ENCODE assay signal across 18 cellular contexts in genomic region chr4:4869731-4870483, GRCh38. TPM values are rescaled to one million over a fixed set of nuclear protein-coding genes. Genes with fewer than 3 reads are reported as not detected.
DNase-seq lines count a peak whose midpoint lies in the region; ATAC-seq, FAIRE-seq and TF ChIP-seq lines count a peak whose summit lies in the region.
"Had no signal": no experiment of that assay in that cellular context is flagged by ENCODE, and none has a peak within 500 bp of the region (broad histone marks: within the 10 kb centered on the region; RNA-seq: fewer than 3 reads in every experiment).

No MANE protein-coding gene starts in this region.

- no peak overlapping the region for H2AFZ ChIP-seq in astrocyte (ENCODE audit: low read depth, low read length)

- H3K27ac ChIP-seq in astrocyte (ENCODE audit: low read depth, low read length) (no peak overlapping the region), mesodermal cell (ENCODE audit: low read depth, low read length, severe bottlenecking) (no peak overlapping the region)
- H3K27ac ChIP-seq: esophagus muscularis mucosa, Peyer's patch had no signal

- peaks cover 97% of the 10 kb centered on the region for H3K27me3 ChIP-seq in astrocyte (ENCODE audit: insufficient read depth, low read length)

- no peak overlapping the region for H3K9ac ChIP-seq in astrocyte (ENCODE audit: low read length)

- peak overlapping the region; percentile 56 for H3K4me2 ChIP-seq in astrocyte (ENCODE audit: low read length)

- no peak overlapping the region for H3K4me3 Mint-ChIP-seq in astrocyte (ENCODE audit: unreplicated experiment)

- DNase-seq in AG10803 (ENCODE audit: low read depth): no peak
- no peak for DNase-seq in astrocyte (ENCODE audit: low read depth)
- DNase-seq in GM19240 (ENCODE audit: insufficient read length, low spot score): no peak
- DNase-seq in NCI-H345 (lab: John Stamatoyannopoulos, UW): no peak
- DNase-seq in HT-29 (ENCODE audit: low spot score): no peak
- DNase-seq in H54 (ENCODE audit: insufficient read length, low spot score): no peak
- DNase-seq: activated CD8-positive, alpha-beta T cell treated with anti-CD3 and anti-CD28 coated beads, Interleukin-2, amount 10 ng/mL, durations not matched to agents 7 days and 5 days; activated naive CD4-positive, alpha-beta T cell treated with Interleukin-2 at 50 U/mL for 16 hours; C1 segment of cervical spinal cord; MV-4-11; Peyer's patch; stimulated activated CD4-positive, alpha-beta T cell treated with anti-CD3 and anti-CD28 coated beads, Interleukin-4, amount 100 ng/mL, for 1 hour; stimulated activated naive CD4-positive, alpha-beta T cell had no signal

- no peak for FAIRE-seq in astrocyte (lab: Jason Lieb, UNC)
- no peak for FAIRE-seq in H54 (lab: Jason Lieb, UNC)
- FAIRE-seq: G401.6, GM18507 had no signal

- peaks cover 4% of the 10 kb centered on the region for H3K36me3 Mint-ChIP-seq in astrocyte (ENCODE audit: low read depth, unreplicated experiment)

- peak overlapping the region; percentile 58 for H3K27ac Mint-ChIP-seq in astrocyte (ENCODE audit: unreplicated experiment)

- ATAC-seq in GM18868 (IDR thresholded peaks at IDR 0.05; ENCODE audit: unreplicated experiment): peak; percentile 35
- ATAC-seq: activated CD8-positive, alpha-beta T cell treated with anti-CD3 and anti-CD28 coated beads, Interleukin-2, amount 10 ng/mL, durations not matched to agents 7 days and 5 days had no signal

- H3K9me3 ChIP-seq in astrocyte (ENCODE audit: insufficient read depth, low read depth, low read length) (peaks cover 4% of the 10 kb centered on the region), mesodermal cell (ENCODE audit: control insufficient read depth, low read length) (no peaks in the 10 kb centered on the region)
- H3K9me3 ChIP-seq: esophagus muscularis mucosa had no signal

- TF ChIP-seq POLR2A in H54 (IDR thresholded peaks at IDR 0.05; ENCODE audit: low read depth, low read length): no peak

- H3K4me3 ChIP-seq in AG10803 (ENCODE audit: low read length) (peak overlapping the region; percentile 28), astrocyte (ENCODE audit: insufficient read depth, low read depth, low read length) (no peak overlapping the region), mesodermal cell (ENCODE audit: extremely low read depth, insufficient read depth, low read length, poor library complexity, severe bottlenecking) (peak overlapping the region; percentile 9)
- H3K4me3 ChIP-seq: esophagus muscularis mucosa, Peyer's patch had no signal

- H3K4me1 ChIP-seq in astrocyte (ENCODE audit: insufficient read depth, low read length) (peaks cover 11% of the 10 kb centered on the region), mesodermal cell (ENCODE audit: control insufficient read depth, insufficient read depth, low read length, poor library complexity, severe bottlenecking) (peaks cover 35% of the 10 kb centered on the region)

- H4K20me1 ChIP-seq in astrocyte (ENCODE audit: insufficient read depth, low read length): peaks cover 11% of the 10 kb centered on the region

- H3K9me3 Mint-ChIP-seq in astrocyte (ENCODE audit: unreplicated experiment): peaks cover 35% of the 10 kb centered on the region

- no peaks in the 10 kb centered on the region for H3K79me2 ChIP-seq in astrocyte (ENCODE audit: insufficient read depth, low read length)

- peaks cover 76% of the 10 kb centered on the region for H3K27me3 Mint-ChIP-seq in astrocyte (ENCODE audit: low read depth, unreplicated experiment)

- no peaks in the 10 kb centered on the region for H3K4me1 Mint-ChIP-seq in astrocyte (ENCODE audit: low read depth, unreplicated experiment)

- H3K36me3 ChIP-seq in astrocyte (ENCODE audit: insufficient read depth, low read length) (no peaks in the 10 kb centered on the region), mesodermal cell (ENCODE audit: control insufficient read depth, insufficient read depth, low read length) (no peaks in the 10 kb centered on the region)
- H3K36me3 ChIP-seq: esophagus muscularis mucosa, Peyer's patch had no signal

- TF ChIP-seq CTCF in AG10803 (conservative IDR thresholded peaks at IDR 0.05; ENCODE audit: low read length): no peak
- TF ChIP-seq CTCF in astrocyte (IDR thresholded peaks at IDR 0.05; ENCODE audit: insufficient read depth, low read depth, low read length): no peak

- 2% methylated on average over 21 to 25 of the region's 37 CpGs for WGBS in mesodermal cell (ENCODE audit: insufficient coverage in 2 of 2), 2 experiments

RNA-seq across cellular contexts. Expression of gene MSX1, which starts 10.4 kb away (rescaled TPM):
- total RNA-seq in astrocyte: 0.87 and 0.91 TPM in 2 replicates
- 168 TPM for polyA plus RNA-seq in mesodermal cell (2013, experiment 1 of 2)
- polyA plus RNA-seq in mesodermal cell (2013, experiment 2 of 2): 152 TPM
- 0.03 and 0.18 TPM in 2 replicates for total RNA-seq in HT-29 (2014; rRNA removed; shearing (Covaris generic))
- total RNA-seq: activated CD8-positive, alpha-beta T cell treated with anti-CD3 and anti-CD28 coated beads, Interleukin-2, amount 10 ng/mL, durations not matched to agents 7 days and 5 days; Peyer's patch had no signal
